1 cellular context compared by ENCODE assay signal in genomic region chr5:129743541-129744187, GRCh38.
TF ChIP-seq lines count a peak whose summit lies in the region.

No MANE protein-coding gene starts in this region.

TF ChIP-seq in H1, 55 proteins besides CTCF, POLR2A, EP300 and RAD21:
- TF ChIP-seq EGR1 (IDR thresholded peaks at IDR 0.05; ENCODE audit: borderline replicate concordance, low read depth, low read length) (no peak), SRF (IDR thresholded peaks at IDR 0.05; ENCODE audit: low read depth, low read length) (no peak), CHD2 (IDR thresholded peaks at IDR 0.05; ENCODE audit: low read length) (no peak), TCF12 (IDR thresholded peaks at IDR 0.05; ENCODE audit: low read depth, low read length) (no peak), RXRA (IDR thresholded peaks at IDR 0.05; ENCODE audit: insufficient read depth, low read depth, low read length) (no peak)
